In genomic region chr12:99498756-99499155, GRCh38 we compare ENCODE assay signal across 9 cellular contexts.
DNase-seq lines count a peak whose midpoint lies in the region; ATAC-seq and TF ChIP-seq lines count a peak whose summit lies in the region.
"Had no signal": no experiment of that assay in that cellular context is flagged by ENCODE, and none has a peak within 500 bp of the region (broad histone marks: within the 10 kb centered on the region; RNA-seq: fewer than 3 reads in every experiment).

No MANE protein-coding gene starts in this region.

- no peak overlapping the region for H3K27ac Mint-ChIP-seq in activated naive CD8-positive, alpha-beta T cell treated with anti-CD3 and anti-CD28 coated beads for 36 hours

- H3K4me3 Mint-ChIP-seq in activated naive CD8-positive, alpha-beta T cell treated with anti-CD3 and anti-CD28 coated beads for 36 hours = no peak overlapping the region

- no peaks in the 10 kb centered on the region for H3K4me1 Mint-ChIP-seq in activated naive CD8-positive, alpha-beta T cell treated with anti-CD3 and anti-CD28 coated beads for 36 hours

- H3K4me1 ChIP-seq in esophagus squamous epithelium = no peaks in the 10 kb centered on the region

- peaks cover 3% of the 10 kb centered on the region for H3K9me3 Mint-ChIP-seq in activated naive CD8-positive, alpha-beta T cell treated with anti-CD3 and anti-CD28 coated beads for 36 hours

- H3K27me3 ChIP-seq in esophagus squamous epithelium = no peaks in the 10 kb centered on the region
- H3K27me3 ChIP-seq: dorsolateral prefrontal cortex had no signal

- no peaks in the 10 kb centered on the region for H3K36me3 Mint-ChIP-seq in activated naive CD8-positive, alpha-beta T cell treated with anti-CD3 and anti-CD28 coated beads for 36 hours

- intact Hi-C loops in esophagus squamous epithelium (cut with DNase I) = no loop called here

- no peaks in the 10 kb centered on the region for H3K27me3 Mint-ChIP-seq in activated naive CD8-positive, alpha-beta T cell treated with anti-CD3 and anti-CD28 coated beads for 36 hours

- ATAC-seq in SK-N-SH treated with all-trans-retinoic acid at 6 μM for 48 hours = peak; percentile 96
- no peak for ATAC-seq in HG03354 (IDR thresholded peaks at IDR 0.05; ENCODE audit: poor library complexity, severe bottlenecking, unreplicated experiment)
- no peak for ATAC-seq in HG02571 (IDR thresholded peaks at IDR 0.05; ENCODE audit: unreplicated experiment)

- WGBS in esophagus squamous epithelium, 2 donors = 56 to 60% methylated on average over 3 of the region's 3 CpGs

- peak; percentile 13 for DNase-seq in H4 (ENCODE audit: low spot score)
- peak; percentile 1 for DNase-seq in fibroblast of peridontal ligament (ENCODE audit: extremely low read depth)
- DNase-seq in esophagus squamous epithelium (lab: John Stamatoyannopoulos, UW) = no peak
- DNase-seq in activated naive CD8-positive, alpha-beta T cell treated with anti-CD3 and anti-CD28 coated beads for 36 hours = no peak
- DNase-seq: activated CD4-positive, CD25-positive, alpha-beta regulatory T cell treated with anti-CD3 and anti-CD28 coated beads, Interleukin-2, amount 50 U/mL, for 72 hours; dorsolateral prefrontal cortex had no signal

- no peak for TF ChIP-seq POLR2A in esophagus squamous epithelium (IDR thresholded peaks at IDR 0.05)

- H3K4me3 ChIP-seq in esophagus squamous epithelium = no peak overlapping the region
- H3K4me3 ChIP-seq: dorsolateral prefrontal cortex had no signal

- H3K9me3 ChIP-seq in esophagus squamous epithelium = no peaks in the 10 kb centered on the region

- no peaks in the 10 kb centered on the region for H3K36me3 ChIP-seq in esophagus squamous epithelium

- H3K27ac ChIP-seq in esophagus squamous epithelium = no peak overlapping the region
- H3K27ac ChIP-seq: dorsolateral prefrontal cortex had no signal

- TF ChIP-seq CTCF in esophagus squamous epithelium (IDR thresholded peaks at IDR 0.05) = no peak

TF ChIP-seq in SK-N-SH treated with all-trans-retinoic acid at 6 μM for 48 hours, 23 proteins besides CTCF, POLR2A, EP300 and RAD21:
- no peak for TF ChIP-seq RARB (CRISPR knock-in tag; IDR thresholded peaks at IDR 0.05)
- no peak for TF ChIP-seq CREB5 (CRISPR knock-in tag; IDR thresholded peaks at IDR 0.05; ENCODE audit: low read depth)
- no peak for TF ChIP-seq ZFP3 (CRISPR knock-in tag; IDR thresholded peaks at IDR 0.05)
- TF ChIP-seq CSRNP3 (CRISPR knock-in tag; IDR thresholded peaks at IDR 0.05) = no peak
- TF ChIP-seq POU6F1 (CRISPR knock-in tag; IDR thresholded peaks at IDR 0.05; ENCODE audit: borderline replicate concordance, low read depth) = no peak
- TF ChIP-seq OSR1 (CRISPR knock-in tag; IDR thresholded peaks at IDR 0.05) = no peak
- TF ChIP-seq PATZ1 (CRISPR knock-in tag; IDR thresholded peaks at IDR 0.05; ENCODE audit: borderline replicate concordance) = no peak
- no peak for TF ChIP-seq SNAI2 (CRISPR knock-in tag; IDR thresholded peaks at IDR 0.05)
- TF ChIP-seq TCF4 (CRISPR knock-in tag; IDR thresholded peaks at IDR 0.05; ENCODE audit: borderline replicate concordance) = no peak
- TF ChIP-seq BACH2 (CRISPR knock-in tag; IDR thresholded peaks at IDR 0.05; ENCODE audit: borderline replicate concordance) = no peak
- no peak for TF ChIP-seq GLIS3 (CRISPR knock-in tag; IDR thresholded peaks at IDR 0.05)
- TF ChIP-seq ZNF70 (CRISPR knock-in tag; IDR thresholded peaks at IDR 0.05) = no peak
- TF ChIP-seq ZNF565 (CRISPR knock-in tag; conservative IDR thresholded peaks at IDR 0.05; ENCODE audit: low read depth) = no peak
- TF ChIP-seq ESRRG (CRISPR knock-in tag; IDR thresholded peaks at IDR 0.05) = no peak
- TF ChIP-seq ZC3H10 (CRISPR knock-in tag; IDR thresholded peaks at IDR 0.05) = no peak
- TF ChIP-seq ZFP30 (CRISPR knock-in tag; IDR thresholded peaks at IDR 0.05) = no peak

Comparison
In these comparisons a context has a peak if more than half of its experiments do, and no peak if none do; other contexts are left out.
1. DNase-seq: peak in H4 (single experiment) and fibroblast of peridontal ligament (single experiment); none in esophagus squamous epithelium (single experiment) and activated naive CD8-positive, alpha-beta T cell treated with anti-CD3 and anti-CD28 coated beads for 36 hours (single experiment).